In genomic region chr16:89581045-89581695, GRCh38 we compare ENCODE assay signal across 13 cellular contexts. TPM values are rescaled to one million over a fixed set of nuclear protein-coding genes. Genes with fewer than 3 reads are reported as not detected.
DNase-seq lines count a peak whose midpoint lies in the region; ATAC-seq, FAIRE-seq and TF ChIP-seq lines count a peak whose summit lies in the region.
"Had no signal": no experiment of that assay in that cellular context is flagged by ENCODE, and none has a peak within 500 bp of the region (broad histone marks: within the 10 kb centered on the region; RNA-seq: fewer than 3 reads in every experiment).

No MANE protein-coding gene starts in this region.

- H3K36me3 Mint-ChIP-seq in GM23338 (ENCODE audit: low read depth) = peaks cover 11% of the 10 kb centered on the region
- H3K36me3 Mint-ChIP-seq: IgD-negative memory B cell had no signal

- H3K4me2 ChIP-seq in endothelial cell of umbilical vein (ENCODE audit: insufficient read depth, low read length) (no peak overlapping the region), GM23338 (no peak overlapping the region)

- peak; percentile 67 for ATAC-seq in Panc1
- ATAC-seq in GM23338 = no peak
- ATAC-seq in GM21825 (IDR thresholded peaks at IDR 0.05; ENCODE audit: unreplicated experiment) = no peak
- ATAC-seq in GM19023 (IDR thresholded peaks at IDR 0.05; ENCODE audit: unreplicated experiment) = no peak

- no peak for TF ChIP-seq POLR2A in endothelial cell of umbilical vein (IDR thresholded peaks at IDR 0.05; ENCODE audit: low read depth, low read length)

- no peak overlapping the region for H3K9ac ChIP-seq in endothelial cell of umbilical vein (replicated peaks; ENCODE audit: extremely low read depth, insufficient read depth, low read length)

- no peaks in the 10 kb centered on the region for H3K9me2 ChIP-seq in GM23338 (ENCODE audit: insufficient read depth)

- CTCF ChIA-PET in Panc1 (lab: Charles Lee) = no interaction called here
- CTCF ChIA-PET in endothelial cell of umbilical vein (lab: Charles Lee) = interaction anchor here (0.6 to 1.9 kb wide), 5 partner anchors 15 to 119 kb away, joined by 3 to 10 read pairs (median 5); no protein-coding TSS in a partner anchor

- peaks cover 8% of the 10 kb centered on the region; the same call in 1 of the 2 replicates for H3F3A ChIP-seq in GM23338 (replicated peaks; ENCODE audit: low read depth)

- peak; percentile 88 for FAIRE-seq in endothelial cell of umbilical vein (lab: Jason Lieb, UNC)

- POLR2A ChIA-PET in Panc1 (lab: Charles Lee) = interaction anchor here (0.6 kb wide), 1 partner anchor 18 kb away, joined by 4 read pairs; no protein-coding TSS in a partner anchor
- POLR2A ChIA-PET in endothelial cell of umbilical vein (lab: Charles Lee) = interaction anchor here (0.7 kb wide), 1 partner anchor 15 kb away, joined by 3 read pairs; no protein-coding TSS in a partner anchor

- no peak overlapping the region for H3K4me3 Mint-ChIP-seq in GM23338

- H3K9me3 ChIP-seq in Panc1 (ENCODE audit: control insufficient read depth, insufficient read depth, low read depth, low read length) (no peaks in the 10 kb centered on the region), endothelial cell of umbilical vein (replicated peaks; ENCODE audit: control insufficient read depth, insufficient read depth, low read length) (no peaks in the 10 kb centered on the region), left ventricle myocardium inferior (replicated peaks) (no peaks in the 10 kb centered on the region)

- H3K9me1 ChIP-seq in endothelial cell of umbilical vein (replicated peaks; ENCODE audit: control insufficient read depth, extremely low read depth, insufficient read depth, low read length) = no peaks in the 10 kb centered on the region

- H3K36me3 ChIP-seq in Panc1 (ENCODE audit: control insufficient read depth, insufficient read depth, low read length) = no peaks in the 10 kb centered on the region; the same call in 1 of the 2 replicates
- no peaks in the 10 kb centered on the region for H3K36me3 ChIP-seq in endothelial cell of umbilical vein (ENCODE audit: control insufficient read depth in 2 of 2, extremely low read depth in 1 of 2, insufficient read depth in 2 of 2, low read length in 2 of 2)
- no peaks in the 10 kb centered on the region for H3K36me3 ChIP-seq in GM23338 (ENCODE audit: insufficient read depth)
- no peaks in the 10 kb centered on the region for H3K36me3 ChIP-seq in left ventricle myocardium inferior

- H3K27ac ChIP-seq in Panc1 (ENCODE audit: low read length) (no peak overlapping the region), endothelial cell of umbilical vein (ENCODE audit: insufficient read depth, low read depth, low read length) (peak overlapping the region; percentile 53), GM23338 (ENCODE audit: low read depth) (no peak overlapping the region), left ventricle myocardium inferior (replicated peaks) (no peak overlapping the region)

- BruUV-seq in Panc1 (replicated peaks; lab: Mats Ljungman, UMichigan) (TSS peak; percentile 55), endothelial cell of umbilical vein (replicated peaks; lab: Mats Ljungman, UMichigan) (no TSS peak)

- in situ Hi-C loops in Panc1 (cut with HindIII; ENCODE audit: low pct_unique_long_range_greater_than_20kb, low sequenced_read_pairs) = no loop called here

- H3K9me3 Mint-ChIP-seq in GM23338 = no peaks in the 10 kb centered on the region; the same call in 2 of the 3 replicates
- H3K9me3 Mint-ChIP-seq: IgD-negative memory B cell had no signal

- no peaks in the 10 kb centered on the region for H4K20me1 ChIP-seq in endothelial cell of umbilical vein (replicated peaks; ENCODE audit: control insufficient read depth, extremely low read depth, insufficient read depth, low read length)
- no peaks in the 10 kb centered on the region for H4K20me1 ChIP-seq in GM23338 (replicated peaks; ENCODE audit: insufficient read depth)

- H3K4me1 Mint-ChIP-seq in GM23338 = no peaks in the 10 kb centered on the region; the same call in 2 of the 3 replicates
- H3K4me1 Mint-ChIP-seq: IgD-negative memory B cell had no signal

- no peak overlapping the region for H3K4me3 ChIP-seq in Panc1 (ENCODE audit: low read depth in 2 of 2, low read length in 2 of 2)
- no peak overlapping the region for H3K4me3 ChIP-seq in endothelial cell of umbilical vein (replicated peaks in 1 of 3; ENCODE audit: insufficient read depth in 1 of 3, low read depth in 1 of 3, low read length in 3 of 3)
- H3K4me3 ChIP-seq in GM23338 = no peak overlapping the region
- no peak overlapping the region for H3K4me3 ChIP-seq in left ventricle myocardium inferior

- H3K79me2 ChIP-seq in endothelial cell of umbilical vein (ENCODE audit: control insufficient read depth, insufficient read depth, low read length) (no peaks in the 10 kb centered on the region), GM23338 (replicated peaks; ENCODE audit: insufficient read depth) (no peaks in the 10 kb centered on the region)

- H3K27me3 ChIP-seq in Panc1 (ENCODE audit: control insufficient read depth, insufficient read depth, low read length) (no peaks in the 10 kb centered on the region), endothelial cell of umbilical vein (ENCODE audit: control insufficient read depth in 2 of 2, insufficient read depth in 2 of 2, low read length in 2 of 2) (peaks cover 0 to 1% of the 10 kb centered on the region in 2 experiments), GM23338 (ENCODE audit: insufficient read depth) (peaks cover 12% of the 10 kb centered on the region), left ventricle myocardium inferior (ENCODE audit: low read depth) (peaks cover 17% of the 10 kb centered on the region)

- H3K4me1 ChIP-seq in Panc1 (ENCODE audit: control insufficient read depth, insufficient read depth, low read length) = peaks cover 11% of the 10 kb centered on the region
- peaks cover 18% of the 10 kb centered on the region for H3K4me1 ChIP-seq in endothelial cell of umbilical vein (ENCODE audit: control insufficient read depth, extremely low read depth, insufficient read depth, low read length)
- H3K4me1 ChIP-seq in GM23338 (ENCODE audit: insufficient read depth) = no peaks in the 10 kb centered on the region
- H3K4me1 ChIP-seq in left ventricle myocardium inferior = peaks cover 14% of the 10 kb centered on the region

- dilution Hi-C loops in endothelial cell of umbilical vein (cut with MboI; ENCODE audit: extremely low pct_ligation_motif_present, low sequenced_read_pairs) = no loop called here

- H3K27me3 Mint-ChIP-seq in GM23338 (ENCODE audit: insufficient read depth, low read depth, poor library complexity) = peaks cover 7% of the 10 kb centered on the region
- H3K27me3 Mint-ChIP-seq: IgD-negative memory B cell had no signal

- DNase-seq in Daoy (ENCODE audit: low read depth) = peak; percentile 89
- no peak for DNase-seq in Panc1 (ENCODE audit: low read depth, low spot score)
- DNase-seq in endothelial cell of umbilical vein (ENCODE audit: low read depth, low spot score) = peak; percentile 74
- peak; percentile 96 for DNase-seq in non-pigmented ciliary epithelial cell (ENCODE audit: low read depth)
- no peak for DNase-seq in GM23338 (ENCODE audit: low spot score)
- DNase-seq in left ventricle myocardium inferior = no peak
- DNase-seq: activated CD8-positive, alpha-beta memory T cell treated with anti-CD3 and anti-CD28 coated beads, Interleukin-2, amount 50 U/mL, for 4 hours; GF-D8; NCI-H2227 treated with DMSO at 0.1 percent for 48 hours; occipital lobe had no signal

- TF ChIP-seq CTCF in Panc1 (IDR thresholded peaks at IDR 0.05) = no peak
- TF ChIP-seq CTCF in endothelial cell of umbilical vein (IDR thresholded peaks at IDR 0.05; ENCODE audit: extremely low read depth in 1 of 2, insufficient read depth in 1 of 2, low read depth in 1 of 2, low read length in 2 of 2) = no peak
- TF ChIP-seq CTCF in GM23338 (conservative IDR thresholded peaks at IDR 0.05; ENCODE audit: low read depth in 2 of 2) = no peak
- TF ChIP-seq CTCF in left ventricle myocardium inferior (IDR thresholded peaks at IDR 0.05; ENCODE audit: borderline replicate concordance) = no peak

- H3K27ac Mint-ChIP-seq in GM23338 = no peak overlapping the region

- H2AFZ ChIP-seq in endothelial cell of umbilical vein (ENCODE audit: low read depth, low read length) = no peak overlapping the region
- no peak overlapping the region for H2AFZ ChIP-seq in GM23338

- intact Hi-C loops in Panc1 (cut with micrococcal nuclease; ENCODE audit: unreplicated experiment) = no loop called here
- intact Hi-C loops in endothelial cell of umbilical vein (cut with micrococcal nuclease) = loop anchor here (5.0 kb wide), 1 partner anchor 41 kb away; no protein-coding TSS in a partner anchor
- intact Hi-C loops in left ventricle myocardium inferior (cut with micrococcal nuclease) = no loop called here

RNA-seq across cellular contexts. Expression of gene CPNE7, which starts 5.6 kb away (rescaled TPM):
- 2.6 and 3.4 TPM in 2 replicates for total RNA-seq in Daoy (2014; rRNA removed; shearing (Covaris generic))
- total RNA-seq in Panc1 (2021; ENCODE audit: unreplicated experiment) (32.7 TPM), endothelial cell of umbilical vein (1.5 and 2.0 TPM in 2 replicates), left ventricle myocardium inferior (not detected)
- 46.0 TPM for polyA plus RNA-seq in Panc1 (2012; ENCODE audit: insufficient read length)
- polyA plus RNA-seq in endothelial cell of umbilical vein (5.4 and 5.9 TPM in 2 replicates), GM23338 (2016; fragmentation: Nextera tagmentation; extraction: Ambion mirVana) (10.0 and 11.2 TPM in 2 replicates)
- 1.6 and 3.1 TPM in 2 replicates for polyA plus RNA-seq in endothelial cell of umbilical vein (2011; cell fraction: cytosol; rRNA removed)
- polyA plus RNA-seq in endothelial cell of umbilical vein (2011; cell fraction: nucleus; rRNA removed) = 83.3 and 124 TPM in 2 replicates
- polyA plus RNA-seq in endothelial cell of umbilical vein (2012) = 8.3 and 11.2 TPM in 2 replicates
- 1.9 and 7.6 TPM in 2 replicates for polyA minus RNA-seq in endothelial cell of umbilical vein
- polyA minus RNA-seq in endothelial cell of umbilical vein (2011; cell fraction: cytosol; rRNA and poly(A)+ RNA removed) = 7.4 TPM
- 5.1 and 7.8 TPM in 2 replicates for polyA minus RNA-seq in endothelial cell of umbilical vein (2011; cell fraction: nucleus; rRNA and poly(A)+ RNA removed)
- 15.7 and 18.4 TPM in 2 replicates for total RNA-seq in GM23338 (2014; rRNA removed; shearing (Covaris generic))
- polyA plus RNA-seq: IgD-negative memory B cell had no signal

RNA-seq across cellular contexts. Expression of gene RPL13, which starts 20.7 kb away (rescaled TPM):
- total RNA-seq in Daoy (2014; rRNA removed; shearing (Covaris generic)) = 4,474 and 4,750 TPM in 2 replicates
- total RNA-seq in Panc1 (2021; ENCODE audit: unreplicated experiment) (965 TPM), endothelial cell of umbilical vein (1,463 and 1,769 TPM in 2 replicates), left ventricle myocardium inferior (1,030 TPM)
- 1,813 TPM for polyA plus RNA-seq in Panc1 (2012; ENCODE audit: insufficient read length)
- polyA plus RNA-seq in endothelial cell of umbilical vein (5,670 and 7,559 TPM in 2 replicates), GM23338 (2016; fragmentation: Nextera tagmentation; extraction: Ambion mirVana) (3,489 and 3,901 TPM in 2 replicates)
- 2,984 and 4,467 TPM in 2 replicates for polyA plus RNA-seq in endothelial cell of umbilical vein (2011; cell fraction: cytosol; rRNA removed)
- 991 and 1,041 TPM in 2 replicates for polyA plus RNA-seq in endothelial cell of umbilical vein (2011; cell fraction: nucleus; rRNA removed)
- 1,852 and 3,445 TPM in 2 replicates for polyA plus RNA-seq in endothelial cell of umbilical vein (2012)
- 1,015 and 1,258 TPM in 2 replicates for polyA minus RNA-seq in endothelial cell of umbilical vein
- polyA minus RNA-seq in endothelial cell of umbilical vein (2011; cell fraction: cytosol; rRNA and poly(A)+ RNA removed) = 1,960 TPM
- polyA minus RNA-seq in endothelial cell of umbilical vein (2011; cell fraction: nucleus; rRNA and poly(A)+ RNA removed) = 130 and 394 TPM in 2 replicates
- total RNA-seq in GM23338 (2014; rRNA removed; shearing (Covaris generic)) = 3,617 and 4,677 TPM in 2 replicates

RNA-seq across cellular contexts. Expression of gene DPEP1, which starts 32.3 kb away (rescaled TPM):
- 0.09 TPM in 1 of 2 replicates, not detected in the other for total RNA-seq in Daoy (2014; rRNA removed; shearing (Covaris generic))
- total RNA-seq in Panc1 (2021; ENCODE audit: unreplicated experiment) (0.18 TPM), endothelial cell of umbilical vein (0.44 and 0.60 TPM in 2 replicates), left ventricle myocardium inferior (not detected)
- polyA plus RNA-seq in Panc1 (2012; ENCODE audit: insufficient read length) = 0.78 TPM
- polyA plus RNA-seq in endothelial cell of umbilical vein (0.37 and 0.99 TPM in 2 replicates), GM23338 (2016; fragmentation: Nextera tagmentation; extraction: Ambion mirVana) (0.38 and 1.7 TPM in 2 replicates)
- polyA plus RNA-seq in endothelial cell of umbilical vein (2011; cell fraction: cytosol; rRNA removed) = 0.06 and 0.38 TPM in 2 replicates
- polyA plus RNA-seq in endothelial cell of umbilical vein (2011; cell fraction: nucleus; rRNA removed) = 1.1 and 1.4 TPM in 2 replicates
- 0.15 and 0.17 TPM in 2 replicates for polyA plus RNA-seq in endothelial cell of umbilical vein (2012)
- 0.55 and 0.66 TPM in 2 replicates for polyA minus RNA-seq in endothelial cell of umbilical vein
- not detected for polyA minus RNA-seq in endothelial cell of umbilical vein (2011; cell fraction: cytosol; rRNA and poly(A)+ RNA removed)
- 0.48 TPM in 1 of 2 replicates, not detected in the other for polyA minus RNA-seq in endothelial cell of umbilical vein (2011; cell fraction: nucleus; rRNA and poly(A)+ RNA removed)
- 0.93 and 2.3 TPM in 2 replicates for total RNA-seq in GM23338 (2014; rRNA removed; shearing (Covaris generic))
- polyA plus RNA-seq: IgD-negative memory B cell had no signal

Comparison
In these comparisons a context has a peak if more than half of its experiments do, and no peak if none do; other contexts are left out.
1. DNase-seq: peak in Daoy (single experiment), endothelial cell of umbilical vein (single experiment) and non-pigmented ciliary epithelial cell (single experiment); none in Panc1 (single experiment), GM23338 (single experiment) and left ventricle myocardium inferior (single experiment).